ENCODE assay signal across 29 cellular contexts in the genomic region with DNA sequence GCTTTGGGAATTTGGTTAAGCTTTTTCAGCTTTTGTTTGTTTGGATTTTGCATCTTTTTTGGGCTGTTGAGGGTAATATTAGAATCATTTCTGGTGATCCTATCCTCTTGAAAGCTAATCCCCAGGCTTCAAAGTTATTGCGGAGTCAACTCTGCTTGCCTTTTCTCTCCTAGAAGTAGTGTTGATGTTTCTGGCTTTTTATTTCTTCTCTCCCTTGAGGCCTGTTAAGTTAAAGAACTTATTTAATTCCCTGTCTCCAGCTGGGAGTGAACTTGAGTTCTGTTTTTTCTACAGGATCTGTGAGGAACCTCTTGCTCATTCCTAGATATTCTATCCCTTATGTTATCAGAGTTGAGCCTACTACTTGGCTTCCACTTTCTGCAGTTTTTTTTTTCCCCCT. TPM values are rescaled to one million over a fixed set of nuclear protein-coding genes. Genes with fewer than 3 reads are reported as not detected.
"Had no signal": no experiment of that assay in that cellular context is flagged by ENCODE, and none has a peak within 500 bp of the region (broad histone marks: within the 10 kb centered on the region; RNA-seq: fewer than 3 reads in every experiment).

No MANE protein-coding gene starts in this region.

- H3K4me1 ChIP-seq: colonic mucosa, esophagus muscularis mucosa, esophagus squamous epithelium, foreskin keratinocyte, gastrocnemius medialis, gastroesophageal sphincter, heart left ventricle, heart right ventricle had no signal

- H3K27me3 ChIP-seq: colonic mucosa, esophagus muscularis mucosa, gastrocnemius medialis, gastroesophageal sphincter had no signal

- H3K27ac ChIP-seq: colonic mucosa, coronary artery, dorsolateral prefrontal cortex, epithelial cell of prostate, esophagus muscularis mucosa, esophagus squamous epithelium, foreskin keratinocyte, gastrocnemius medialis, gastroesophageal sphincter, heart left ventricle, heart right ventricle had no signal

- H3K4me1 Mint-ChIP-seq: endodermal cell had no signal

- H3K4me3 ChIP-seq: colonic mucosa, coronary artery, dorsolateral prefrontal cortex, esophagus muscularis mucosa, esophagus squamous epithelium, gastrocnemius medialis, gastroesophageal sphincter, heart left ventricle, heart right ventricle had no signal

- H3K36me3 ChIP-seq: colonic mucosa, esophagus muscularis mucosa, esophagus squamous epithelium, gastrocnemius medialis, gastroesophageal sphincter, heart left ventricle, heart right ventricle had no signal

- H3K9me3 Mint-ChIP-seq: endodermal cell had no signal

- H3K4me3 Mint-ChIP-seq: dendritic cell treated with granulocyte-macrophage colony-stimulating factor and Interleukin-4, amounts not matched to agents 40 ng/mL and 50 ng/mL, for 4 days; effector memory CD8-positive, alpha-beta T cell; endodermal cell had no signal

- DNase-seq: colonic mucosa; cortex of kidney; dermis blood vessel endothelial cell; dorsolateral prefrontal cortex; effector CD4-positive, alpha-beta T cell; effector CD8-positive, alpha-beta T cell; effector memory CD4-positive, alpha-beta T cell; effector memory CD8-positive, alpha-beta T cell; endodermal cell; erythroblast; esophagus squamous epithelium; foreskin fibroblast; foreskin keratinocyte; foreskin melanocyte; gastrocnemius medialis; glutamatergic neuron; head of caudate nucleus; heart left ventricle; heart right ventricle had no signal

- H3K9me3 ChIP-seq: colonic mucosa, esophagus squamous epithelium, gastrocnemius medialis had no signal

- H3K27ac Mint-ChIP-seq: dendritic cell treated with granulocyte-macrophage colony-stimulating factor and Interleukin-4, amounts not matched to agents 40 ng/mL and 50 ng/mL, for 4 days; effector memory CD8-positive, alpha-beta T cell; endodermal cell had no signal

- ATAC-seq: effector memory CD8-positive, alpha-beta T cell; esophagus mucosa; foreskin keratinocyte; gastrocnemius medialis; gastroesophageal sphincter; heart left ventricle; heart right ventricle had no signal

RNA-seq across cellular contexts. Expression of a gene that starts 34.1 kb away (rescaled TPM):
- total RNA-seq: dermis blood vessel endothelial cell, dermis microvascular lymphatic vessel endothelial cell, endothelial cell of umbilical vein, fibroblast of villous mesenchyme, glomerular endothelial cell had no signal
- polyA plus RNA-seq: foreskin keratinocyte had no signal
